8 cellular contexts compared by ENCODE assay signal in genomic region chr5:81852277-81853004, GRCh38.
DNase-seq lines count a peak whose midpoint lies in the region; ATAC-seq and TF ChIP-seq lines count a peak whose summit lies in the region.

No MANE protein-coding gene starts in this region.

- peak in 1 of 5 donors; percentile 44 for DNase-seq in CD8-positive, alpha-beta memory T cell
- DNase-seq in SJCRH30: peak; percentile 31 to 59
- no peak for DNase-seq in effector memory CD4-positive, alpha-beta T cell
- peak in 1 of 2 experiments; percentile 45 for DNase-seq in mesothelial cell of epicardium (ENCODE audit: low spot score in 2 of 2, unreplicated experiment in 2 of 2)
- no peak for DNase-seq in type B pancreatic cell (ENCODE audit: extremely low spot score, unreplicated experiment)
- DNase-seq in omental fat pad (ENCODE audit: low spot score): no peak

- WGBS in HUES64: under 1% methylated on average over 25 of the region's 26 CpGs

- H3K27me3 ChIP-seq in CD8-positive, alpha-beta memory T cell (ENCODE audit: insufficient read depth, low read length, poor library complexity, severe bottlenecking): no peaks in the 10 kb centered on the region
- no peaks in the 10 kb centered on the region for H3K27me3 ChIP-seq in HUES64 (ENCODE audit: insufficient read depth, low read length)
- H3K27me3 ChIP-seq in SJCRH30: no peaks in the 10 kb centered on the region
- no peaks in the 10 kb centered on the region for H3K27me3 ChIP-seq in effector memory CD4-positive, alpha-beta T cell (replicated peaks; ENCODE audit: control insufficient read depth, insufficient read depth, low read length, poor library complexity, severe bottlenecking)

- CTCF ChIA-PET in CD8-positive, alpha-beta memory T cell (lab: Charles Lee): interaction anchor here (1.1 to 3.2 kb wide), 8 partner anchors 9 to 336 kb away, joined by 3 to 28 read pairs (median 6); partner anchors contain the start of gene SSBP2

- no peaks in the 10 kb centered on the region for H3K9me3 Mint-ChIP-seq in CD8-positive, alpha-beta memory T cell
- H3K9me3 Mint-ChIP-seq in mesothelial cell of epicardium: no peaks in the 10 kb centered on the region
- no peaks in the 10 kb centered on the region for H3K9me3 Mint-ChIP-seq in type B pancreatic cell

- H3K4me3 ChIP-seq in CD8-positive, alpha-beta memory T cell (ENCODE audit: low read length): peak overlapping the region; percentile 57
- peak overlapping the region; percentile 51 for H3K4me3 ChIP-seq in HUES64 (ENCODE audit: low read length)
- H3K4me3 ChIP-seq in SJCRH30: peak overlapping the region; percentile 61
- H3K4me3 ChIP-seq in effector memory CD4-positive, alpha-beta T cell (ENCODE audit: insufficient read depth, low read depth, low read length, poor library complexity, severe bottlenecking): peak overlapping the region; percentile 37

- POLR2A ChIA-PET in CD8-positive, alpha-beta memory T cell (lab: Charles Lee): interaction anchor here (0.6 to 3.1 kb wide), 9 partner anchors 33 to 425 kb away, joined by 3 to 135 read pairs (median 3); partner anchors contain the start of genes ATG10, RPS23 and SSBP2

- H3K4me3 Mint-ChIP-seq in CD8-positive, alpha-beta memory T cell: peak overlapping the region; percentile 85 to 98 (median 90)
- H3K4me3 Mint-ChIP-seq in mesothelial cell of epicardium (peak overlapping the region; percentile 71), type B pancreatic cell (peak overlapping the region; percentile 96)

- H3K9ac ChIP-seq in HUES64 (ENCODE audit: low read depth, low read length): peak overlapping the region; percentile 21

- peak overlapping the region; percentile 60 to 91 (median 88) for H3K27ac Mint-ChIP-seq in CD8-positive, alpha-beta memory T cell
- H3K27ac Mint-ChIP-seq in mesothelial cell of epicardium: peak overlapping the region; percentile 96
- peak overlapping the region; percentile 97 for H3K27ac Mint-ChIP-seq in type B pancreatic cell

- TF ChIP-seq CTCF in mesothelial cell of epicardium (IDR thresholded peaks at IDR 0.05; ENCODE audit: unreplicated experiment) (no peak), type B pancreatic cell (conservative IDR thresholded peaks at IDR 0.05) (no peak), omental fat pad (IDR thresholded peaks at IDR 0.05) (no peak)

- peaks cover 32 to 58% (median 40%) of the 10 kb centered on the region in 3 donors for H3K4me1 Mint-ChIP-seq in CD8-positive, alpha-beta memory T cell
- peaks cover 88% of the 10 kb centered on the region for H3K4me1 Mint-ChIP-seq in mesothelial cell of epicardium
- peaks cover 72% of the 10 kb centered on the region for H3K4me1 Mint-ChIP-seq in type B pancreatic cell (ENCODE audit: unreplicated experiment)

- peaks cover 28% of the 10 kb centered on the region for H3K4me1 ChIP-seq in CD8-positive, alpha-beta memory T cell (ENCODE audit: insufficient read depth, low read length)
- H3K4me1 ChIP-seq in HUES64 (ENCODE audit: insufficient read depth, low read length): peaks cover 77% of the 10 kb centered on the region
- peaks cover 15% of the 10 kb centered on the region for H3K4me1 ChIP-seq in SJCRH30
- peaks cover 24% of the 10 kb centered on the region for H3K4me1 ChIP-seq in effector memory CD4-positive, alpha-beta T cell (ENCODE audit: control insufficient read depth, insufficient read depth, low read length, poor library complexity, severe bottlenecking)

- no peak for ATAC-seq in omental fat pad (ENCODE audit: low FRiP score)
- no peak for ATAC-seq in HG02938 (IDR thresholded peaks at IDR 0.05; ENCODE audit: unreplicated experiment)

- H3K27ac ChIP-seq in CD8-positive, alpha-beta memory T cell (ENCODE audit: low read depth, low read length): no peak overlapping the region
- peak overlapping the region; percentile 98 for H3K27ac ChIP-seq in HUES64 (ENCODE audit: low read depth, low read length)
- no peak overlapping the region for H3K27ac ChIP-seq in SJCRH30
- peak overlapping the region; percentile 63 for H3K27ac ChIP-seq in effector memory CD4-positive, alpha-beta T cell (ENCODE audit: insufficient read depth, low read length, poor library complexity, severe bottlenecking)

- no peaks in the 10 kb centered on the region for H3K36me3 ChIP-seq in CD8-positive, alpha-beta memory T cell (ENCODE audit: insufficient read depth, low read length)
- H3K36me3 ChIP-seq in HUES64 (ENCODE audit: insufficient read depth, low read length): no peaks in the 10 kb centered on the region
- no peaks in the 10 kb centered on the region for H3K36me3 ChIP-seq in SJCRH30
- no peaks in the 10 kb centered on the region for H3K36me3 ChIP-seq in effector memory CD4-positive, alpha-beta T cell (ENCODE audit: control insufficient read depth, insufficient read depth, low read length)

- H3K9me3 ChIP-seq in CD8-positive, alpha-beta memory T cell (ENCODE audit: low read length): no peaks in the 10 kb centered on the region
- H3K9me3 ChIP-seq in HUES64 (ENCODE audit: insufficient read depth, low read depth, low read length) (no peaks in the 10 kb centered on the region), SJCRH30 (replicated peaks) (no peaks in the 10 kb centered on the region)
- H3K9me3 ChIP-seq in effector memory CD4-positive, alpha-beta T cell (ENCODE audit: control insufficient read depth, low read length): no peaks in the 10 kb centered on the region

- H3K36me3 Mint-ChIP-seq in CD8-positive, alpha-beta memory T cell: peaks cover 0 to 4% (median 0%) of the 10 kb centered on the region in 3 donors
- H3K36me3 Mint-ChIP-seq in mesothelial cell of epicardium (no peaks in the 10 kb centered on the region), type B pancreatic cell (peaks cover 7% of the 10 kb centered on the region)

- H3K27me3 Mint-ChIP-seq in CD8-positive, alpha-beta memory T cell: no peaks in the 10 kb centered on the region
- no peaks in the 10 kb centered on the region for H3K27me3 Mint-ChIP-seq in mesothelial cell of epicardium (ENCODE audit: low read depth)
- H3K27me3 Mint-ChIP-seq in type B pancreatic cell: no peaks in the 10 kb centered on the region

Comparison
In these comparisons a context has a peak if more than half of its experiments do, and no peak if none do; other contexts are left out.
1. DNase-seq: peak in SJCRH30 (2 of 2); none in effector memory CD4-positive, alpha-beta T cell (0 of 3), type B pancreatic cell (single experiment) and omental fat pad (single experiment).
2. H3K27ac ChIP-seq: peak in HUES64 (single experiment) and effector memory CD4-positive, alpha-beta T cell (single experiment); none in CD8-positive, alpha-beta memory T cell (single experiment) and SJCRH30 (single experiment).
3. Peak in every context shown above with its lines, with median percentiles within 50 percentile points of each other: H3K4me3 ChIP-seq, H3K27ac Mint-ChIP-seq and H3K4me3 Mint-ChIP-seq.